ENCODE assay signal across 20 cellular contexts in the genomic region with DNA sequence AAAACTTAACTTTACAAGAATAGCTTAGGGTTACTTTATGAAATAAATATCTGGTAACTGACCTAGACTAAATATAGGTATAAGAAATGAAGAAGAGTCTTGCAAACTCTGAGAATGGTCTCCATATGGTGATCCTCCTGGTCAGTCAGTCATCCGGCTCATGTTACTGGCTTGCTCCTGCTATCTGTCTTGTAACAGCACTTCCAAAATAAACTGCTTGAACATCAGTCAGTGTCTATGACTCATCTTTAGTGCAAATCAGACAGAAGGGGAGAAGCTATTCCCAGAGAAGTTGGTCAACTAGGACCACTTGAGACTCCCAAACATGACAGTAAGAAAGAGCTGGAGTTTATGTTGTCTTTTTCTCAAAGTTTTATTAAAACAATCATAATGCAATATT.
DNase-seq lines count a peak whose midpoint lies in the region; ATAC-seq, FAIRE-seq and TF ChIP-seq lines count a peak whose summit lies in the region.
"Had no signal": no experiment of that assay in that cellular context is flagged by ENCODE, and none has a peak within 500 bp of the region (broad histone marks: within the 10 kb centered on the region; RNA-seq: fewer than 3 reads in every experiment).

No MANE protein-coding gene starts in this region.

- H3K4me3 ChIP-seq in astrocyte (ENCODE audit: insufficient read depth, low read depth, low read length), result no peak overlapping the region
- H3K4me3 ChIP-seq in fibroblast of the aortic adventitia (ENCODE audit: low read depth, low read length), result no peak overlapping the region
- no peak overlapping the region for H3K4me3 ChIP-seq in dorsolateral prefrontal cortex
- H3K4me3 ChIP-seq: prostate gland, thoracic aorta had no signal

- H3K79me2 ChIP-seq in astrocyte (ENCODE audit: insufficient read depth, low read length), result no peaks in the 10 kb centered on the region

- H3K9me3 ChIP-seq in astrocyte (ENCODE audit: insufficient read depth, low read depth, low read length), result no peaks in the 10 kb centered on the region
- H3K9me3 ChIP-seq: prostate gland, thoracic aorta had no signal

- no peak overlapping the region for H3K9ac ChIP-seq in astrocyte (ENCODE audit: low read length)

- no peak overlapping the region for H3K27ac Mint-ChIP-seq in astrocyte (ENCODE audit: unreplicated experiment)
- H3K27ac Mint-ChIP-seq: activated B cell treated with CpG ODN at 0.5 μM for 24 hours had no signal

- no peaks in the 10 kb centered on the region for H3K27me3 ChIP-seq in astrocyte (ENCODE audit: insufficient read depth, low read length)
- no peaks in the 10 kb centered on the region for H3K27me3 ChIP-seq in dorsolateral prefrontal cortex

- no peaks in the 10 kb centered on the region for H3K36me3 ChIP-seq in astrocyte (ENCODE audit: insufficient read depth, low read length)
- H3K36me3 ChIP-seq: prostate gland, thoracic aorta had no signal

- no peaks in the 10 kb centered on the region for H3K27me3 Mint-ChIP-seq in astrocyte (ENCODE audit: low read depth, unreplicated experiment)
- H3K27me3 Mint-ChIP-seq: activated B cell treated with CpG ODN at 0.5 μM for 24 hours had no signal

- H3K4me3 Mint-ChIP-seq in astrocyte (ENCODE audit: unreplicated experiment), result no peak overlapping the region
- H3K4me3 Mint-ChIP-seq: activated B cell treated with CpG ODN at 0.5 μM for 24 hours had no signal

- no peak for FAIRE-seq in astrocyte (lab: Jason Lieb, UNC)

- peak; percentile 53 for DNase-seq in LHCN-M2 (ENCODE audit: low read depth)
- DNase-seq in astrocyte (ENCODE audit: low read depth), result peak; percentile 65
- peak; percentile 9 for DNase-seq in fibroblast of the aortic adventitia (ENCODE audit: low read depth)
- peak; percentile 10 for DNase-seq in stromal cell of bone marrow (ENCODE audit: low read depth)
- DNase-seq in C1 segment of cervical spinal cord (lab: John Stamatoyannopoulos, UW), result no peak
- DNase-seq in dorsolateral prefrontal cortex, result no peak
- DNase-seq: activated B cell treated with CpG ODN at 0.5 μM for 24 hours; activated CD4-positive, alpha-beta T cell treated with anti-CD3 and anti-CD28 coated beads, Interleukin-2, amount 50 U/mL, for 48 hours; activated gamma-delta T cell; central memory CD4-positive, alpha-beta T cell; DMS79; mammary epithelial cell; NCI-H1436 treated with DMSO at 0.1 percent for 48 hours; stimulated activated CD4-positive, alpha-beta T cell treated with anti-CD3 and anti-CD28 coated beads, Interleukin-2, amount 100 ng/mL, for 24 hours; stimulated activated naive CD4-positive, alpha-beta T cell; T1000 had no signal

- H3K9me3 Mint-ChIP-seq in astrocyte (ENCODE audit: unreplicated experiment), result no peaks in the 10 kb centered on the region
- H3K9me3 Mint-ChIP-seq: activated B cell treated with CpG ODN at 0.5 μM for 24 hours had no signal

- no peaks in the 10 kb centered on the region for H4K20me1 ChIP-seq in astrocyte (ENCODE audit: insufficient read depth, low read length)

- no peak overlapping the region for H3K4me2 ChIP-seq in astrocyte (ENCODE audit: low read length)

- no peak for ATAC-seq in GM18498 (IDR thresholded peaks at IDR 0.05; ENCODE audit: unreplicated experiment)

- no peak for TF ChIP-seq CTCF in astrocyte (IDR thresholded peaks at IDR 0.05; ENCODE audit: insufficient read depth, low read depth, low read length)
- no peak for TF ChIP-seq CTCF in fibroblast of the aortic adventitia (IDR thresholded peaks at IDR 0.05; ENCODE audit: insufficient read depth, low read length)
- no peak for TF ChIP-seq CTCF in dorsolateral prefrontal cortex (IDR thresholded peaks at IDR 0.05 in 54 of 56, conservative IDR thresholded peaks at IDR 0.05 in 2 of 56; ENCODE audit: low read depth in 1 of 56, partially characterized antibody in 56 of 56)

- H3K27ac ChIP-seq in astrocyte (ENCODE audit: low read depth, low read length) (no peak overlapping the region), dorsolateral prefrontal cortex (no peak overlapping the region)
- H3K27ac ChIP-seq: HL-60, prostate gland, thoracic aorta had no signal

- no peaks in the 10 kb centered on the region for H3K36me3 Mint-ChIP-seq in astrocyte (ENCODE audit: low read depth, unreplicated experiment)

- intact Hi-C loops in dorsolateral prefrontal cortex (cut with DNase I), result no loop called here

- H3K4me1 ChIP-seq in astrocyte (ENCODE audit: insufficient read depth, low read length), result no peaks in the 10 kb centered on the region
- H3K4me1 ChIP-seq: prostate gland had no signal

- no peak overlapping the region for H2AFZ ChIP-seq in astrocyte (ENCODE audit: low read depth, low read length)

- no peaks in the 10 kb centered on the region for H3K4me1 Mint-ChIP-seq in astrocyte (ENCODE audit: low read depth, unreplicated experiment)
- H3K4me1 Mint-ChIP-seq: activated B cell treated with CpG ODN at 0.5 μM for 24 hours had no signal

Comparison
In these comparisons a context has a peak if more than half of its experiments do, and no peak if none do; other contexts are left out.
1. DNase-seq: peak in LHCN-M2 (single experiment), astrocyte (single experiment), fibroblast of the aortic adventitia (single experiment) and stromal cell of bone marrow (single experiment); none in C1 segment of cervical spinal cord (0 of 14) and dorsolateral prefrontal cortex (0 of 10).